In the genomic region with DNA sequence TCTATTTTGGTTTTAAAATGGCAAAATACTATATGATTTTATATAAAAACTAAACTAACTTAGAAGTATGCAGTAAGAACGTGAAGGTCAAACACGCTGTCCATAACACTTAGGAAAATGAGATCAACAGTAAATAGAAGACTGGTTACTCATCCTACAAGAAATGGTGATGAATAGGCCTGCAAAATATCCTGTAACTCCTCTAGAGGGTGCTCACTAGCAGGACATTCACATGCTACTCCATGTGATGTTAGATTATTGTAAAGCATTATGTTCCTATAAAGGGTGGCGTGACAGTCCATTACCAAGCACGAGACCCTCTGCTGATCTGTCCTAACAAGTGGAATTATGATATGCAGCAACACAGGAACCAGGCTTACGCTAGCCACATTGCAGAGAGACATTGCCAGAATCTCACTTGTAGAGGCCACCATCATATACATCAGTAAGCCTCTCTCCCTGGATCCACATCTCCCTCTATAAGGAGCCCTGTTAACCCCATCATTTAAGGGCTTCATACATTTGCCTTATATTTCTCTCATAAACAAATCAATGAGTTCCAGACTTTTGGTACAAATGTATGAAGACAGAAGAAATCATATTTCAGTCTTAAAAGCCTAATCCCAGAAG, we compare ENCODE assay signal across 8 cellular contexts. TPM values are rescaled to one million over a fixed set of nuclear protein-coding genes. Genes with fewer than 3 reads are reported as not detected.
DNase-seq lines count a peak whose midpoint lies in the region; ATAC-seq, FAIRE-seq and TF ChIP-seq lines count a peak whose summit lies in the region.

No MANE protein-coding gene starts in this region.

- no peak overlapping the region for H3K4me2 ChIP-seq in A549

- H3K4me1 ChIP-seq in A549 (no peaks in the 10 kb centered on the region), RWPE2 (ENCODE audit: insufficient read depth, poor library complexity, severe bottlenecking) (no peaks in the 10 kb centered on the region)

- peak; percentile 61 to 73; a peak in 4 of 5 replicates for TF ChIP-seq RAD21 in A549 (conservative IDR thresholded peaks at IDR 0.05 in 1 of 2, IDR thresholded peaks at IDR 0.05 in 1 of 2)

- peak; percentile 49 for FAIRE-seq in A549 (lab: Jason Lieb, UNC)

- TF ChIP-seq CTCF in A549 (IDR thresholded peaks at IDR 0.05) (peak; percentile 62), RWPE2 (IDR thresholded peaks at IDR 0.05; ENCODE audit: poor library complexity, severe bottlenecking) (peak; percentile 66)

- no peaks in the 10 kb centered on the region for H3K36me3 ChIP-seq in RWPE2 (ENCODE audit: low read depth)

- H3K9me3 ChIP-seq in A549, result no peaks in the 10 kb centered on the region
- no peaks in the 10 kb centered on the region for H3K9me3 ChIP-seq in RWPE2 (ENCODE audit: severe bottlenecking)

- POLR2A ChIA-PET in A549 (lab: Yijun Ruan, JAX), result no interaction called here

- H3K4me3 ChIP-seq in A549, result no peak overlapping the region
- H3K4me3 ChIP-seq in RWPE2 (ENCODE audit: severe bottlenecking), result no peak overlapping the region

- ATAC-seq in A549 (peak; percentile 84 to 95), RWPE2 (ENCODE audit: low read depth) (peak; percentile 84), GM21619 (IDR thresholded peaks at IDR 0.05; ENCODE audit: unreplicated experiment) (no peak)

- peaks cover 20% of the 10 kb centered on the region for H3K27me3 ChIP-seq in RWPE2 (ENCODE audit: insufficient read depth, poor library complexity, severe bottlenecking)

- H3K27ac ChIP-seq in A549, result no peak overlapping the region
- no peak overlapping the region for H3K27ac ChIP-seq in RWPE2 (ENCODE audit: poor library complexity, severe bottlenecking)

- TF ChIP-seq POLR2A in A549 (IDR thresholded peaks at IDR 0.05; ENCODE audit: low read length), result no peak

- no peak for TF ChIP-seq EP300 in A549 (IDR thresholded peaks at IDR 0.05)

- CTCF ChIA-PET in A549 (lab: Yijun Ruan, JAX), result interaction anchor here (0.8 kb wide), 1 partner anchor 121 kb away, joined by 3 read pairs; no protein-coding TSS in a partner anchor

- 10% methylated on average over 5 of the region's 5 CpGs for WGBS in A549 (ENCODE audit: missing lambda C conversion rate)

- DNase-seq in A549 (ENCODE audit: low read depth in 1 of 2, low spot score in 1 of 2) (peak; percentile 40 to 72), EL (peak; percentile 67), LHCN-M2 (ENCODE audit: low read depth) (peak; percentile 69), RWPE2 (ENCODE audit: low spot score) (no peak), dermis microvascular lymphatic vessel endothelial cell (ENCODE audit: low read depth in 2 of 2) (peak; percentile 59 to 73), medulla oblongata (ENCODE audit: extremely low spot score) (peak; percentile 56), ecto neural progenitor cell (ENCODE audit: low spot score) (no peak)

TF ChIP-seq in A549, 52 proteins besides CTCF, POLR2A, EP300 and RAD21:
- TF ChIP-seq FOSL2 (IDR thresholded peaks at IDR 0.05) (no peak), FOSL2 (CRISPR knock-in tag; IDR thresholded peaks at IDR 0.05) (peak; percentile 48; the same call in 1 of the 2 replicates), ELK1 (IDR thresholded peaks at IDR 0.05; ENCODE audit: low read depth, low read length) (no peak), NR3C1 (IDR thresholded peaks at IDR 0.05) (no peak), GATA3 (IDR thresholded peaks at IDR 0.05; ENCODE audit: borderline replicate concordance) (no peak), HOXA7 (CRISPR knock-in tag; IDR thresholded peaks at IDR 0.05) (no peak), EHF (CRISPR knock-in tag; IDR thresholded peaks at IDR 0.05) (no peak), ESRRA (IDR thresholded peaks at IDR 0.05; ENCODE audit: borderline replicate concordance, low read length) (no peak), NPAS2 (CRISPR knock-in tag; IDR thresholded peaks at IDR 0.05; ENCODE audit: borderline replicate concordance) (0 out of 2 replicates have a peak, but pooled peaks have one; percentile 10), SMC3 (IDR thresholded peaks at IDR 0.05) (peak; percentile 55; the same call in 2 of the 3 replicates), RNF2 (IDR thresholded peaks at IDR 0.05; ENCODE audit: borderline replicate concordance, low read depth) (no peak), E2F6 (IDR thresholded peaks at IDR 0.05; ENCODE audit: borderline replicate concordance, low read depth) (no peak), KDM1A (IDR thresholded peaks at IDR 0.05; ENCODE audit: low read depth) (no peak), MAZ (IDR thresholded peaks at IDR 0.05; ENCODE audit: borderline replicate concordance, low read depth, low read length) (no peak), POLR2AphosphoS2 (conservative IDR thresholded peaks at IDR 0.05; ENCODE audit: low read length) (no peak), JUN (IDR thresholded peaks at IDR 0.05) (no peak), CBX8 (IDR thresholded peaks at IDR 0.05) (no peak), MAFK (IDR thresholded peaks at IDR 0.05; ENCODE audit: partially characterized antibody) (no peak), MAX (IDR thresholded peaks at IDR 0.05) (peak; percentile 26; the same call in 1 of the 2 replicates), RFX5 (IDR thresholded peaks at IDR 0.05) (no peak)

RNA-seq across cellular contexts. Expression of gene DEFB129, which starts 18.0 kb away (rescaled TPM):
- polyA plus RNA-seq in A549 (2011; rRNA removed) (not detected in 2 replicates), A549 (2017; fragmentation: RNase III; extraction: RNeasy Plus Mini Kit Qiagen cat#74134 plus additional on column Dnase treatment) (not detected in 3 replicates)
- not detected in 2 replicates for polyA plus RNA-seq in A549 (2012; cell fraction: cytosol; rRNA removed)
- polyA plus RNA-seq in A549 (2012; cell fraction: nucleus; rRNA removed), result not detected in 2 replicates
- polyA minus RNA-seq in A549 (2011; rRNA and poly(A)+ RNA removed), result not detected in 2 replicates
- total RNA-seq in LHCN-M2 (2014; rRNA removed) (not detected in 2 replicates), dermis microvascular lymphatic vessel endothelial cell (not detected in 2 replicates)
- not detected for polyA plus RNA-seq in LHCN-M2 (2012)

RNA-seq across cellular contexts. Expression of gene DEFB128, which starts 19.5 kb away (rescaled TPM):
- polyA plus RNA-seq in A549 (2011; rRNA removed) (not detected in 2 replicates), A549 (2017; fragmentation: RNase III; extraction: RNeasy Plus Mini Kit Qiagen cat#74134 plus additional on column Dnase treatment) (not detected in 3 replicates)
- polyA plus RNA-seq in A549 (2012; cell fraction: cytosol; rRNA removed), result not detected in 2 replicates
- polyA plus RNA-seq in A549 (2012; cell fraction: nucleus; rRNA removed), result not detected in 2 replicates
- polyA minus RNA-seq in A549 (2011; rRNA and poly(A)+ RNA removed), result not detected in 2 replicates
- total RNA-seq in LHCN-M2 (2014; rRNA removed) (not detected in 2 replicates), dermis microvascular lymphatic vessel endothelial cell (not detected in 2 replicates)
- polyA plus RNA-seq in LHCN-M2 (2012), result not detected

RNA-seq across cellular contexts. Expression of gene DEFB132, which starts 48.5 kb away (rescaled TPM):
- not detected in 2 replicates for polyA plus RNA-seq in A549 (2011; rRNA removed)
- polyA plus RNA-seq in A549 (2012; cell fraction: cytosol; rRNA removed), result not detected in 2 replicates
- not detected in 2 replicates for polyA plus RNA-seq in A549 (2012; cell fraction: nucleus; rRNA removed)
- polyA plus RNA-seq in A549 (2017; fragmentation: RNase III; extraction: RNeasy Plus Mini Kit Qiagen cat#74134 plus additional on column Dnase treatment), result not detected in 3 replicates
- polyA minus RNA-seq in A549 (2011; rRNA and poly(A)+ RNA removed), result not detected in 2 replicates
- total RNA-seq in LHCN-M2 (2014; rRNA removed), result not detected in 2 replicates
- polyA plus RNA-seq in LHCN-M2 (2012), result not detected
- not detected in 2 replicates for total RNA-seq in dermis microvascular lymphatic vessel endothelial cell

RNA-seq across cellular contexts. Expression of gene DEFB127, which starts 51.8 kb away (rescaled TPM):
- polyA plus RNA-seq in A549 (2011; rRNA removed), result not detected in 2 replicates
- not detected in 2 replicates for polyA plus RNA-seq in A549 (2012; cell fraction: cytosol; rRNA removed)
- polyA plus RNA-seq in A549 (2012; cell fraction: nucleus; rRNA removed), result not detected in 2 replicates
- polyA plus RNA-seq in A549 (2017; fragmentation: RNase III; extraction: RNeasy Plus Mini Kit Qiagen cat#74134 plus additional on column Dnase treatment), result not detected in 3 replicates
- polyA minus RNA-seq in A549 (2011; rRNA and poly(A)+ RNA removed), result not detected in 2 replicates
- not detected in 2 replicates for total RNA-seq in LHCN-M2 (2014; rRNA removed)
- polyA plus RNA-seq in LHCN-M2 (2012), result not detected
- not detected in 2 replicates for total RNA-seq in dermis microvascular lymphatic vessel endothelial cell

Comparison
In these comparisons a context has a peak if more than half of its experiments do, and no peak if none do; other contexts are left out.
1. DNase-seq: peak in A549 (2 of 2), EL (single experiment), LHCN-M2 (single experiment), dermis microvascular lymphatic vessel endothelial cell (2 of 2) and medulla oblongata (single experiment); none in RWPE2 (single experiment) and ecto neural progenitor cell (single experiment).